8 cellular contexts compared by ENCODE assay signal in genomic region chr12:12267801-12268200, GRCh38. TPM values are rescaled to one million over a fixed set of nuclear protein-coding genes. Genes with fewer than 3 reads are reported as not detected.
A peak's percentile ranks its signal among the peaks of the same experiment; 100 is the strongest.
DNase-seq lines count a peak whose midpoint lies in the region; ATAC-seq and TF ChIP-seq lines count a peak whose summit lies in the region.

No MANE protein-coding gene starts in this region.

- no peak for TF ChIP-seq EP300 in upper lobe of left lung (IDR thresholded peaks at IDR 0.05)

- no peak overlapping the region for H2BK20ac ChIP-seq in IMR-90 (ENCODE audit: low read depth, low read length)

- dilution Hi-C loops in IMR-90 (cut with HindIII; ENCODE audit: low sequenced_read_pairs, unreplicated experiment) = no loop called here

- H3K4ac ChIP-seq in IMR-90 (ENCODE audit: low read depth, low read length) = no peak overlapping the region

- H3K79me1 ChIP-seq in IMR-90 (ENCODE audit: low read depth in 1 of 2, low read length in 2 of 2) = peaks cover 4 to 24% of the 10 kb centered on the region in 2 experiments; a peak in 3 of 4 replicates

- DNase-seq in Caki2 (ENCODE audit: low read depth) (peak; percentile 23), IMR-90 (no peak), ascending aorta (ENCODE audit: low spot score in 2 of 2) (no peak), left lung (no peak), upper lobe of left lung (no peak), cortex of kidney (lab: John Stamatoyannopoulos, UW) (no peak)

- no peak overlapping the region for H2BK15ac ChIP-seq in IMR-90 (ENCODE audit: low read depth, low read length)

- TF ChIP-seq CTCF in IMR-90 (conservative IDR thresholded peaks at IDR 0.05; ENCODE audit: low read depth, low read length) = no peak
- no peak for TF ChIP-seq CTCF in ascending aorta (IDR thresholded peaks at IDR 0.05)
- no peak for TF ChIP-seq CTCF in left lung (IDR thresholded peaks at IDR 0.05)
- TF ChIP-seq CTCF in upper lobe of left lung (IDR thresholded peaks at IDR 0.05) = no peak

- peaks cover 27% of the 10 kb centered on the region for H4K20me1 ChIP-seq in IMR-90 (ENCODE audit: insufficient read depth, low read length)

- no peak overlapping the region for H2BK5ac ChIP-seq in IMR-90 (ENCODE audit: low read depth, low read length, poor library complexity, severe bottlenecking)

- H3K9me1 ChIP-seq in IMR-90 (ENCODE audit: insufficient read depth, low read length) = peaks cover 5% of the 10 kb centered on the region

- no peak overlapping the region for H2BK120ac ChIP-seq in IMR-90 (ENCODE audit: low read depth, low read length)

- peaks cover 5% of the 10 kb centered on the region for H3K4me1 ChIP-seq in IMR-90 (ENCODE audit: control insufficient read depth, insufficient read depth, low read length)
- H3K4me1 ChIP-seq in ascending aorta = peaks cover 0 to 4% of the 10 kb centered on the region in 2 donors
- H3K4me1 ChIP-seq in left lung = peaks cover 4 to 22% of the 10 kb centered on the region in 2 donors
- H3K4me1 ChIP-seq in upper lobe of left lung = peaks cover 0 to 27% (median 10%) of the 10 kb centered on the region in 4 donors

- H2AFZ ChIP-seq in IMR-90 (replicated peaks; ENCODE audit: low read length, poor library complexity) = peak overlapping the region; percentile 52

- peak overlapping the region; percentile 57; the same call in 1 of the 2 replicates for H3K23ac ChIP-seq in IMR-90 (ENCODE audit: low read depth, low read length)

- H2AK5ac ChIP-seq in IMR-90 (ENCODE audit: low read depth, low read length) = no peak overlapping the region

- no TSS peak for BruUV-seq in IMR-90 (replicated peaks; lab: Mats Ljungman, UMichigan)

- 0 out of 2 replicates have a peak overlapping the region, but pooled peaks have one; percentile 78 for H3K56ac ChIP-seq in IMR-90 (ENCODE audit: extremely low read depth, insufficient read depth, low read length)

- no peak overlapping the region for H3K18ac ChIP-seq in IMR-90 (ENCODE audit: low read depth, low read length)

- H3K4me2 ChIP-seq in IMR-90 (ENCODE audit: low read depth, low read length) = peak overlapping the region; percentile 52

- WGBS in IMR-90 (ENCODE audit: extremely low coverage in 2 of 2, insufficient read length in 1 of 2), 2 experiments = no CpG with 5 or more reads among the region's 5 CpGs
- WGBS in upper lobe of left lung, 2 donors = 18 to 45% methylated on average over 3 to 5 of the region's 5 CpGs

- POLR2A ChIA-PET in IMR-90 (lab: Charles Lee; ENCODE audit: unreplicated experiment) = no interaction called here

- H2AK9ac ChIP-seq in IMR-90 (replicated peaks; ENCODE audit: low read depth, low read length, poor library complexity) = no peak overlapping the region

- H3K9ac ChIP-seq in IMR-90 (ENCODE audit: low read depth, low read length) = peak overlapping the region; percentile 92; the same call in 1 of the 2 replicates

- ATAC-seq in IMR-90 (ENCODE audit: low read depth) (no peak), left lung (no peak), upper lobe of left lung (ENCODE audit: low FRiP score in 2 of 2) (no peak), GM18907 (IDR thresholded peaks at IDR 0.05; ENCODE audit: unreplicated experiment) (no peak), GM18858 (IDR thresholded peaks at IDR 0.05; ENCODE audit: unreplicated experiment) (no peak)

- no peak overlapping the region for H4K5ac ChIP-seq in IMR-90 (ENCODE audit: low read depth, low read length)

- H3K9me3 ChIP-seq in IMR-90 (ENCODE audit: control insufficient read depth, insufficient read depth, low read length) = no peaks in the 10 kb centered on the region
- H3K9me3 ChIP-seq in ascending aorta = no peaks in the 10 kb centered on the region
- no peaks in the 10 kb centered on the region for H3K9me3 ChIP-seq in left lung
- H3K9me3 ChIP-seq in upper lobe of left lung = no peaks in the 10 kb centered on the region

- H3K27ac ChIP-seq in IMR-90 (ENCODE audit: insufficient read depth, low read length) (no peak overlapping the region), ascending aorta (peak overlapping the region in 1 of 2 donors; percentile 99), left lung (peak overlapping the region; percentile 95 to 100), upper lobe of left lung (peak overlapping the region; percentile 97 to 99 (median 98))

- in situ Hi-C loops in Caki2 (cut with HindIII; ENCODE audit: low pct_unique_long_range_greater_than_20kb, low sequenced_read_pairs) = no loop called here
- in situ Hi-C loops in IMR-90 (cut with MboI; ENCODE audit: low sequenced_read_pairs) = no loop called here

- H3K14ac ChIP-seq in IMR-90 (replicated peaks; ENCODE audit: low read depth, low read length) = no peak overlapping the region

- H3K36me3 ChIP-seq in IMR-90 (ENCODE audit: control insufficient read depth, insufficient read depth, low read length) (no peaks in the 10 kb centered on the region), ascending aorta (no peaks in the 10 kb centered on the region), left lung (no peaks in the 10 kb centered on the region), upper lobe of left lung (no peaks in the 10 kb centered on the region)

- TF ChIP-seq POLR2A in IMR-90 (IDR thresholded peaks at IDR 0.05; ENCODE audit: low read depth, low read length) = no peak
- TF ChIP-seq POLR2A in upper lobe of left lung (IDR thresholded peaks at IDR 0.05) = no peak

- H3K27me3 ChIP-seq in IMR-90 (ENCODE audit: control insufficient read depth, insufficient read depth, low read length) = no peaks in the 10 kb centered on the region
- no peaks in the 10 kb centered on the region for H3K27me3 ChIP-seq in ascending aorta
- H3K27me3 ChIP-seq in left lung = peaks cover 0 to 50% of the 10 kb centered on the region in 2 donors
- H3K27me3 ChIP-seq in upper lobe of left lung = peaks cover 0 to 7% (median 0%) of the 10 kb centered on the region in 4 donors

- CTCF ChIA-PET in IMR-90 (lab: Yijun Ruan, JAX) = no interaction called here

- H3K4me3 ChIP-seq in IMR-90 (ENCODE audit: insufficient read depth, low read depth, low read length) = no peak overlapping the region
- H3K4me3 ChIP-seq in ascending aorta = peak overlapping the region; percentile 63 to 87
- H3K4me3 ChIP-seq in left lung = peak overlapping the region; percentile 63 to 72
- peak overlapping the region in 3 of 4 donors; percentile 52 to 89 (median 80) for H3K4me3 ChIP-seq in upper lobe of left lung

- no peak for TF ChIP-seq RAD21 in IMR-90 (IDR thresholded peaks at IDR 0.05; ENCODE audit: low read length)

- intact Hi-C loops in IMR-90 (cut with micrococcal nuclease) = loop anchor here (5.0 kb wide), 3 partner anchors 64 to 186 kb away; no protein-coding TSS in a partner anchor
- intact Hi-C loops in ascending aorta (cut with DNase I) = loop anchor here (1.0 to 5.0 kb wide), 7 partner anchors 64 to 450 kb away; partner anchors contain the start of genes BORCS5, CDKN1B, CREBL2 and DUSP16
- intact Hi-C loops in left lung (cut with DNase I) = no loop called here

- H4K91ac ChIP-seq in IMR-90 (ENCODE audit: insufficient read depth, low read depth, low read length) = no peak overlapping the region

- H4K8ac ChIP-seq in IMR-90 (ENCODE audit: low read depth in 2 of 2, low read length in 2 of 2) = peak overlapping the region; percentile 83 to 84; a peak in 2 of 4 replicates

TF ChIP-seq in IMR-90, 13 proteins besides CTCF, POLR2A, EP300 and RAD21:
- TF ChIP-seq ELK1 (IDR thresholded peaks at IDR 0.05; ENCODE audit: borderline replicate concordance, low read depth, low read length) (no peak), MAZ (IDR thresholded peaks at IDR 0.05; ENCODE audit: borderline replicate concordance, low read depth, low read length) (no peak), RCOR1 (IDR thresholded peaks at IDR 0.05; ENCODE audit: insufficient replicate concordance, low read length) (no peak), SMC3 (IDR thresholded peaks at IDR 0.05; ENCODE audit: low read depth, low read length) (no peak), FOS (IDR thresholded peaks at IDR 0.05; ENCODE audit: low read depth, low read length) (no peak), RFX5 (IDR thresholded peaks at IDR 0.05; ENCODE audit: low read depth, low read length) (no peak), MAFK (IDR thresholded peaks at IDR 0.05; ENCODE audit: low read depth, low read length) (no peak), BHLHE40 (IDR thresholded peaks at IDR 0.05; ENCODE audit: low read depth, low read length) (no peak), USF2 (IDR thresholded peaks at IDR 0.05; ENCODE audit: low read depth, low read length) (no peak), NFE2L2 (IDR thresholded peaks at IDR 0.05; ENCODE audit: low read depth, low read length) (no peak), MXI1 (IDR thresholded peaks at IDR 0.05; ENCODE audit: borderline replicate concordance, low read depth, low read length) (no peak)

RNA-seq across cellular contexts. Expression of gene LRP6, which starts 1.0 kb away (rescaled TPM):
- 23.3 and 27.7 TPM in 2 replicates for total RNA-seq in Caki2 (2014; rRNA removed; shearing (Covaris generic); ENCODE audit: low replicate concordance)
- total RNA-seq in IMR-90 (2012; rRNA removed) (32.1 and 41.4 TPM in 2 replicates), ascending aorta (70.0 TPM), left lung (10 to 100 TPM; 44.5 to 47.1 TPM), upper lobe of left lung (100 to 1,000 TPM in 1 of 6 donors, 10 to 100 TPM in 5; 43.3 to 136 (median 66.4) TPM)
- polyA plus RNA-seq in IMR-90 (2012; rRNA removed) = 14.2 and 18.5 TPM in 2 replicates
- polyA plus RNA-seq in IMR-90 (2012; cell fraction: cytosol; rRNA removed) = 4.7 and 5.9 TPM in 2 replicates
- polyA plus RNA-seq in IMR-90 (2012; cell fraction: nucleus; rRNA removed; ENCODE audit: low replicate concordance) = 9.9 and 27.4 TPM in 2 replicates

Comparison
In these comparisons a context has a peak if more than half of its experiments do, and no peak if none do; other contexts are left out.
1. intact Hi-C loops: an anchor here in IMR-90 (5.0 kb wide) and ascending aorta (1.0 to 5.0 kb wide); none called in left lung.